Comparison of ENCODE assay signal across 16 cellular contexts in genomic region chr15:98669638-98670037, GRCh38. TPM values are rescaled to one million over a fixed set of nuclear protein-coding genes. Genes with fewer than 3 reads are reported as not detected.
A peak's percentile ranks its signal among the peaks of the same experiment; 100 is the strongest.
DNase-seq lines count a peak whose midpoint lies in the region; ATAC-seq, FAIRE-seq and TF ChIP-seq lines count a peak whose summit lies in the region.
"Had no signal": no experiment of that assay in that cellular context is flagged by ENCODE, and none has a peak within 500 bp of the region (broad histone marks: within the 10 kb centered on the region; RNA-seq: fewer than 3 reads in every experiment).

No MANE protein-coding gene starts in this region.

- WGBS in HUES64: 91% methylated on average over 7 of the region's 7 CpGs

- no peak for TF ChIP-seq POLR2A in endothelial cell of umbilical vein (IDR thresholded peaks at IDR 0.05; ENCODE audit: low read depth, low read length)

- peak overlapping the region; percentile 80 for H3K27ac Mint-ChIP-seq in activated CD4-positive, alpha-beta T cell treated with anti-CD3 and anti-CD28 coated beads for 36 hours
- H3K27ac Mint-ChIP-seq in naive thymus-derived CD8-positive, alpha-beta T cell: peak overlapping the region in 5 of 10 donors; percentile 28 to 77 (median 47)
- H3K27ac Mint-ChIP-seq: natural killer cell treated with Interleukin-12 subunit alpha and Interleukin-12 subunit beta and Interleukin-15 and Interleukin-18, amount 100 ng/mL, for 72 hours had no signal

- peak overlapping the region; percentile 97 for H3K27ac ChIP-seq in HUES64 (ENCODE audit: low read depth, low read length)
- H3K27ac ChIP-seq in endothelial cell of umbilical vein (ENCODE audit: insufficient read depth, low read depth, low read length): peak overlapping the region; percentile 64
- H3K27ac ChIP-seq: KMS-11 had no signal

- CTCF ChIA-PET in activated CD4-positive, alpha-beta T cell treated with anti-CD3 and anti-CD28 coated beads for 36 hours (lab: Charles Lee): interaction anchor here (1.0 to 1.1 kb wide), 2 partner anchors 13 kb away, joined by 3 read pairs; no protein-coding TSS in a partner anchor
- CTCF ChIA-PET in endothelial cell of umbilical vein (lab: Charles Lee): interaction anchor here (1.7 to 2.0 kb wide), 2 partner anchors 10 to 181 kb away, joined by 6 to 17 read pairs; no protein-coding TSS in a partner anchor

- peaks cover 2% of the 10 kb centered on the region for H3K36me3 Mint-ChIP-seq in activated CD4-positive, alpha-beta T cell treated with anti-CD3 and anti-CD28 coated beads for 36 hours (ENCODE audit: low read depth)
- peaks cover 0 to 5% (median 3%) of the 10 kb centered on the region in 3 donors for H3K36me3 Mint-ChIP-seq in naive thymus-derived CD8-positive, alpha-beta T cell
- H3K36me3 Mint-ChIP-seq: natural killer cell treated with Interleukin-12 subunit alpha and Interleukin-12 subunit beta and Interleukin-15 and Interleukin-18, amount 100 ng/mL, for 72 hours had no signal

- H3K9me1 ChIP-seq in endothelial cell of umbilical vein (replicated peaks; ENCODE audit: control insufficient read depth, extremely low read depth, insufficient read depth, low read length): no peaks in the 10 kb centered on the region

- H3K36me3 ChIP-seq in HUES64 (ENCODE audit: insufficient read depth, low read length) (no peaks in the 10 kb centered on the region), endothelial cell of umbilical vein (ENCODE audit: control insufficient read depth in 2 of 2, extremely low read depth in 1 of 2, insufficient read depth in 2 of 2, low read length in 2 of 2) (no peaks in the 10 kb centered on the region)
- H3K36me3 ChIP-seq: upper lobe of left lung had no signal

- ATAC-seq in activated CD4-positive, alpha-beta T cell treated with anti-CD3 and anti-CD28 coated beads for 36 hours: no peak
- ATAC-seq in naive thymus-derived CD8-positive, alpha-beta T cell: no peak
- ATAC-seq in HG03097 (IDR thresholded peaks at IDR 0.05; ENCODE audit: low FRiP score, unreplicated experiment) (no peak), HG02642 (IDR thresholded peaks at IDR 0.05; ENCODE audit: poor library complexity, unreplicated experiment) (no peak)

- H3K4me3 Mint-ChIP-seq in activated CD4-positive, alpha-beta T cell treated with anti-CD3 and anti-CD28 coated beads for 36 hours: no peak overlapping the region
- peak overlapping the region in 6 of 10 donors; percentile 3 to 62 (median 28) for H3K4me3 Mint-ChIP-seq in naive thymus-derived CD8-positive, alpha-beta T cell
- H3K4me3 Mint-ChIP-seq: natural killer cell treated with Interleukin-12 subunit alpha and Interleukin-12 subunit beta and Interleukin-15 and Interleukin-18, amount 100 ng/mL, for 72 hours had no signal

- H3K4me3 ChIP-seq in HUES64 (ENCODE audit: low read length) (no peak overlapping the region), endothelial cell of umbilical vein (replicated peaks in 1 of 3; ENCODE audit: insufficient read depth in 1 of 3, low read depth in 1 of 3, low read length in 3 of 3) (no peak overlapping the region)
- H3K4me3 ChIP-seq: skin epidermis, upper lobe of left lung had no signal

- H3K4me1 ChIP-seq in HUES64 (ENCODE audit: insufficient read depth, low read length) (peaks cover 91% of the 10 kb centered on the region), endothelial cell of umbilical vein (ENCODE audit: control insufficient read depth, extremely low read depth, insufficient read depth, low read length) (peaks cover 54% of the 10 kb centered on the region)

- DNase-seq in activated CD4-positive, alpha-beta T cell treated with anti-CD3 and anti-CD28 coated beads for 36 hours: peak; percentile 29
- DNase-seq in activated CD4-positive, alpha-beta T cell treated with anti-CD3 and anti-CD28 coated beads, Interleukin-2, amount 50 U/mL, for 48 hours: no peak
- no peak for DNase-seq in endothelial cell of umbilical vein (ENCODE audit: low read depth, low spot score)
- DNase-seq in naive thymus-derived CD8-positive, alpha-beta T cell: no peak
- no peak for DNase-seq in NCI-H774 (lab: John Stamatoyannopoulos, UW)
- DNase-seq: activated effector memory CD4-positive, alpha-beta T cell treated with Interleukin-2 at 50 U/mL for 16 hours; cerebellar nuclear complex; NCI-H1694 treated with DMSO at 0.1 percent for 48 hours; upper lobe of left lung had no signal

- POLR2A ChIA-PET in activated CD4-positive, alpha-beta T cell treated with anti-CD3 and anti-CD28 coated beads for 36 hours (lab: Charles Lee): no interaction called here
- POLR2A ChIA-PET in endothelial cell of umbilical vein (lab: Charles Lee): no interaction called here
- POLR2A ChIA-PET in naive thymus-derived CD8-positive, alpha-beta T cell (lab: Charles Lee): no interaction called here

- no peak overlapping the region for H2AFZ ChIP-seq in endothelial cell of umbilical vein (ENCODE audit: low read depth, low read length)

- no peak overlapping the region for H3K4me2 ChIP-seq in endothelial cell of umbilical vein (ENCODE audit: insufficient read depth, low read length)
- H3K4me2 ChIP-seq: KMS-11 had no signal

- peaks cover 42% of the 10 kb centered on the region for H3K79me2 ChIP-seq in endothelial cell of umbilical vein (ENCODE audit: control insufficient read depth, insufficient read depth, low read length)

- H3K27me3 ChIP-seq in HUES64 (ENCODE audit: insufficient read depth, low read length) (no peaks in the 10 kb centered on the region), endothelial cell of umbilical vein (ENCODE audit: control insufficient read depth in 2 of 2, insufficient read depth in 2 of 2, low read length in 2 of 2) (no peaks in the 10 kb centered on the region)
- H3K27me3 ChIP-seq: upper lobe of left lung had no signal

- dilution Hi-C loops in endothelial cell of umbilical vein (cut with MboI; ENCODE audit: extremely low pct_ligation_motif_present, low sequenced_read_pairs): loop anchor here (25.0 kb wide), 1 partner anchor 218 kb away; no protein-coding TSS in a partner anchor

- H3K27me3 Mint-ChIP-seq in activated CD4-positive, alpha-beta T cell treated with anti-CD3 and anti-CD28 coated beads for 36 hours: no peaks in the 10 kb centered on the region
- no peaks in the 10 kb centered on the region for H3K27me3 Mint-ChIP-seq in naive thymus-derived CD8-positive, alpha-beta T cell
- H3K27me3 Mint-ChIP-seq: natural killer cell treated with Interleukin-12 subunit alpha and Interleukin-12 subunit beta and Interleukin-15 and Interleukin-18, amount 100 ng/mL, for 72 hours had no signal

- no peak for TF ChIP-seq CTCF in endothelial cell of umbilical vein (IDR thresholded peaks at IDR 0.05; ENCODE audit: extremely low read depth in 1 of 2, insufficient read depth in 1 of 2, low read depth in 1 of 2, low read length in 2 of 2)

- intact Hi-C loops in activated CD4-positive, alpha-beta T cell treated with anti-CD3 and anti-CD28 coated beads for 36 hours (cut with DNase I, micrococcal nuclease): loop anchor here (1.0 to 5.0 kb wide), 2 partner anchors 18 to 108 kb away; no protein-coding TSS in a partner anchor
- intact Hi-C loops in endothelial cell of umbilical vein (cut with micrococcal nuclease): loop anchor here (5.0 to 10.0 kb wide), 2 partner anchors 108 to 1165 kb away; no protein-coding TSS in a partner anchor

- H3K9ac ChIP-seq in HUES64 (ENCODE audit: low read depth, low read length) (peak overlapping the region; percentile 47), endothelial cell of umbilical vein (replicated peaks; ENCODE audit: extremely low read depth, insufficient read depth, low read length) (no peak overlapping the region)
- H3K9ac ChIP-seq: KMS-11 had no signal

- H4K20me1 ChIP-seq in endothelial cell of umbilical vein (replicated peaks; ENCODE audit: control insufficient read depth, extremely low read depth, insufficient read depth, low read length): no peaks in the 10 kb centered on the region

- peaks cover 76% of the 10 kb centered on the region for H3K4me1 Mint-ChIP-seq in activated CD4-positive, alpha-beta T cell treated with anti-CD3 and anti-CD28 coated beads for 36 hours
- H3K4me1 Mint-ChIP-seq in naive thymus-derived CD8-positive, alpha-beta T cell: peaks cover 40 to 88% (median 76%) of the 10 kb centered on the region in 4 donors

- H3K9me3 ChIP-seq in HUES64 (ENCODE audit: insufficient read depth, low read depth, low read length) (no peaks in the 10 kb centered on the region), endothelial cell of umbilical vein (replicated peaks; ENCODE audit: control insufficient read depth, insufficient read depth, low read length) (no peaks in the 10 kb centered on the region)
- H3K9me3 ChIP-seq: upper lobe of left lung had no signal

- FAIRE-seq in endothelial cell of umbilical vein (lab: Jason Lieb, UNC): no peak
- FAIRE-seq: islet of Langerhans had no signal

- no peaks in the 10 kb centered on the region for H3K9me3 Mint-ChIP-seq in activated CD4-positive, alpha-beta T cell treated with anti-CD3 and anti-CD28 coated beads for 36 hours (ENCODE audit: low read depth)
- no peaks in the 10 kb centered on the region for H3K9me3 Mint-ChIP-seq in naive thymus-derived CD8-positive, alpha-beta T cell
- H3K9me3 Mint-ChIP-seq: natural killer cell treated with Interleukin-12 subunit alpha and Interleukin-12 subunit beta and Interleukin-15 and Interleukin-18, amount 100 ng/mL, for 72 hours had no signal

- BruUV-seq in endothelial cell of umbilical vein (replicated peaks; lab: Mats Ljungman, UMichigan): no TSS peak

TF ChIP-seq in endothelial cell of umbilical vein, 7 proteins besides CTCF, POLR2A, EP300 and RAD21 (continues in another document):
- no peak for TF ChIP-seq GATA2 (IDR thresholded peaks at IDR 0.05; ENCODE audit: insufficient read depth, insufficient read length, low read depth, low read length)
- TF ChIP-seq MAX (IDR thresholded peaks at IDR 0.05; ENCODE audit: insufficient read depth, insufficient read length): no peak
- no peak for TF ChIP-seq JUN (IDR thresholded peaks at IDR 0.05; ENCODE audit: borderline replicate concordance, insufficient read depth, insufficient read length, low read depth)

RNA-seq across cellular contexts. Expression of gene IGF1R, which starts 21.3 kb away (rescaled TPM):
- total RNA-seq in activated CD4-positive, alpha-beta T cell treated with anti-CD3 and anti-CD28 coated beads for 36 hours: 10 to 100 TPM; 26.3 to 43.7 TPM
- 29.5 TPM for polyA plus RNA-seq in HUES64 (2013, experiment 1 of 2)
- 34.0 TPM for polyA plus RNA-seq in HUES64 (2013, experiment 2 of 2)
- total RNA-seq in endothelial cell of umbilical vein: 50.9 and 59.1 TPM in 2 replicates
- polyA plus RNA-seq in endothelial cell of umbilical vein: 16.1 and 19.1 TPM in 2 replicates
- polyA plus RNA-seq in endothelial cell of umbilical vein (2011; cell fraction: cytosol; rRNA removed): 15.3 and 17.4 TPM in 2 replicates
- 67.9 and 76.7 TPM in 2 replicates for polyA plus RNA-seq in endothelial cell of umbilical vein (2011; cell fraction: nucleus; rRNA removed)
- polyA plus RNA-seq in endothelial cell of umbilical vein (2012): 9.9 and 12.6 TPM in 2 replicates
- 85.3 and 92.3 TPM in 2 replicates for polyA minus RNA-seq in endothelial cell of umbilical vein
- 92.3 TPM for polyA minus RNA-seq in endothelial cell of umbilical vein (2011; cell fraction: cytosol; rRNA and poly(A)+ RNA removed)
- polyA minus RNA-seq in endothelial cell of umbilical vein (2011; cell fraction: nucleus; rRNA and poly(A)+ RNA removed): 126 and 128 TPM in 2 replicates
- 100 to 1,000 TPM; 117 to 122 TPM for total RNA-seq in naive thymus-derived CD8-positive, alpha-beta T cell
- polyA plus RNA-seq in naive thymus-derived CD8-positive, alpha-beta T cell: 1 to 10 TPM; 2.5 to 6.3 (median 4.9) TPM
